18 cellular contexts compared by ENCODE assay signal in genomic region chr17:77042688-77043330, GRCh38.
A peak's percentile ranks its signal among the peaks of the same experiment; 100 is the strongest.
DNase-seq lines count a peak whose midpoint lies in the region; ATAC-seq and TF ChIP-seq lines count a peak whose summit lies in the region.
"Had no signal": no experiment of that assay in that cellular context is flagged by ENCODE, and none has a peak within 500 bp of the region (broad histone marks: within the 10 kb centered on the region; RNA-seq: fewer than 3 reads in every experiment).

No MANE protein-coding gene starts in this region.

- H3K36me3 Mint-ChIP-seq in brain, result no peaks in the 10 kb centered on the region
- no peaks in the 10 kb centered on the region for H3K36me3 Mint-ChIP-seq in CD4-positive, alpha-beta T cell (ENCODE audit: low read depth)
- H3K36me3 Mint-ChIP-seq: activated naive CD8-positive, alpha-beta T cell; T-cell had no signal

- ATAC-seq in GM18505 (IDR thresholded peaks at IDR 0.05; ENCODE audit: unreplicated experiment) (no peak), GM19463 (IDR thresholded peaks at IDR 0.05; ENCODE audit: unreplicated experiment) (no peak)
- ATAC-seq in CD4-positive, alpha-beta T cell (ENCODE audit: poor library complexity), result no peak
- ATAC-seq: activated T-cell treated with anti-CD3 and anti-CD28 coated beads, Interleukin-2, amount 50 U/mL, for 72 hours; esophagus mucosa; T-cell had no signal

- no peak for TF ChIP-seq CTCF in brain (conservative IDR thresholded peaks at IDR 0.05)
- TF ChIP-seq CTCF in CD4-positive, alpha-beta T cell (IDR thresholded peaks at IDR 0.05), result no peak

- peaks cover 0 to 7% (median 0%) of the 10 kb centered on the region in 5 experiments for H3K9me3 Mint-ChIP-seq in brain
- no peaks in the 10 kb centered on the region for H3K9me3 Mint-ChIP-seq in CD4-positive, alpha-beta T cell
- H3K9me3 Mint-ChIP-seq: activated CD4-positive, alpha-beta memory T cell treated with anti-CD3 and anti-CD28 coated beads, Interleukin-2, amount 10 ng/mL, durations not matched to agents 7 days and 5 days; activated T-cell treated with anti-CD3 and anti-CD28 coated beads, Interleukin-2, amount 50 U/mL, for 72 hours; T-cell had no signal

- peaks cover 34% of the 10 kb centered on the region for H3K4me1 Mint-ChIP-seq in brain
- no peaks in the 10 kb centered on the region for H3K4me1 Mint-ChIP-seq in CD4-positive, alpha-beta T cell (ENCODE audit: low read depth)
- H3K4me1 Mint-ChIP-seq: activated CD4-positive, alpha-beta memory T cell treated with anti-CD3 and anti-CD28 coated beads, Interleukin-2, amount 10 ng/mL, durations not matched to agents 7 days and 5 days; T-cell had no signal

- CTCF ChIA-PET in CD4-positive, alpha-beta T cell (lab: Charles Lee), result interaction anchor here (1.3 kb wide), 1 partner anchor 13 kb away, joined by 4 read pairs; no protein-coding TSS in a partner anchor

- peak overlapping the region in 1 of 5 experiments; percentile 12 for H3K4me3 Mint-ChIP-seq in brain
- H3K4me3 Mint-ChIP-seq in CD4-positive, alpha-beta T cell, result no peak overlapping the region
- H3K4me3 Mint-ChIP-seq: activated CD4-positive, alpha-beta memory T cell treated with anti-CD3 and anti-CD28 coated beads, Interleukin-2, amount 10 ng/mL, durations not matched to agents 7 days and 5 days; activated naive CD8-positive, alpha-beta T cell; activated T-cell treated with anti-CD3 and anti-CD28 coated beads, Interleukin-2, amount 50 U/mL, for 72 hours; B cell; T-cell had no signal

- no peaks in the 10 kb centered on the region for H3K27me3 ChIP-seq in CD4-positive, alpha-beta T cell (ENCODE audit: control insufficient read depth, insufficient read depth, low read length)
- H3K27me3 ChIP-seq: ovary, thyroid gland had no signal

- peak overlapping the region; percentile 13 to 95 (median 59) for H3K27ac Mint-ChIP-seq in brain
- H3K27ac Mint-ChIP-seq in CD4-positive, alpha-beta T cell, result no peak overlapping the region
- H3K27ac Mint-ChIP-seq: activated CD4-positive, alpha-beta memory T cell treated with anti-CD3 and anti-CD28 coated beads, Interleukin-2, amount 10 ng/mL, durations not matched to agents 7 days and 5 days; activated naive CD8-positive, alpha-beta T cell; activated T-cell treated with anti-CD3 and anti-CD28 coated beads, Interleukin-2, amount 50 U/mL, for 72 hours; B cell; T-cell had no signal

- peaks cover 10% of the 10 kb centered on the region for H3K27me3 Mint-ChIP-seq in brain
- peaks cover 4% of the 10 kb centered on the region for H3K27me3 Mint-ChIP-seq in CD4-positive, alpha-beta T cell
- H3K27me3 Mint-ChIP-seq: activated naive CD8-positive, alpha-beta T cell had no signal

- peak; percentile 41 for DNase-seq in DMS 273 (lab: John Stamatoyannopoulos, UW; ENCODE audit: unreplicated experiment)
- DNase-seq in DMS 273 treated with DMSO at 0.1 percent for 48 hours (lab: John Stamatoyannopoulos, UW), result no peak
- peak; percentile 83 for DNase-seq in NCI-H2107 treated with DMSO at 0.1 percent for 48 hours (lab: John Stamatoyannopoulos, UW; ENCODE audit: unreplicated experiment)
- peak; percentile 58 for DNase-seq in retina
- no peak for DNase-seq in CD4-positive, alpha-beta T cell
- DNase-seq: activated CD4-positive, alpha-beta memory T cell treated with anti-CD3 and anti-CD28 coated beads, Interleukin-2, amount 10 ng/mL, durations not matched to agents 7 days and 5 days; activated T-cell treated with anti-CD3 and anti-CD28 coated beads, Interleukin-2, amount 50 U/mL, for 72 hours; ovary; T-cell; thyroid gland had no signal

- POLR2A ChIA-PET in CD4-positive, alpha-beta T cell (lab: Charles Lee), result no interaction called here

- intact Hi-C loops in CD4-positive, alpha-beta T cell (cut with DNase I, micrococcal nuclease), result no loop called here

- no peaks in the 10 kb centered on the region for H3K9me3 ChIP-seq in CD4-positive, alpha-beta T cell (ENCODE audit: control insufficient read depth, low read length)
- H3K9me3 ChIP-seq: ovary, thyroid gland had no signal

- no peak for TF ChIP-seq POLR2A in GM18505 (IDR thresholded peaks at IDR 0.05; ENCODE audit: borderline replicate concordance, extremely low read depth, insufficient read depth, insufficient read length)

- H3K27ac ChIP-seq in CD4-positive, alpha-beta T cell (ENCODE audit: low read depth, low read length), result no peak overlapping the region
- H3K27ac ChIP-seq: 22Rv1, ovary, thyroid gland, VCaP had no signal

Comparison
In these comparisons a context has a peak if more than half of its experiments do, and no peak if none do; other contexts are left out.
1. DNase-seq: peak in DMS 273 (single experiment), NCI-H2107 treated with DMSO at 0.1 percent for 48 hours (single experiment) and retina (single experiment); none in DMS 273 treated with DMSO at 0.1 percent for 48 hours (single experiment) and CD4-positive, alpha-beta T cell (0 of 10).